ENCODE assay signal across 11 cellular contexts in the genomic region with DNA sequence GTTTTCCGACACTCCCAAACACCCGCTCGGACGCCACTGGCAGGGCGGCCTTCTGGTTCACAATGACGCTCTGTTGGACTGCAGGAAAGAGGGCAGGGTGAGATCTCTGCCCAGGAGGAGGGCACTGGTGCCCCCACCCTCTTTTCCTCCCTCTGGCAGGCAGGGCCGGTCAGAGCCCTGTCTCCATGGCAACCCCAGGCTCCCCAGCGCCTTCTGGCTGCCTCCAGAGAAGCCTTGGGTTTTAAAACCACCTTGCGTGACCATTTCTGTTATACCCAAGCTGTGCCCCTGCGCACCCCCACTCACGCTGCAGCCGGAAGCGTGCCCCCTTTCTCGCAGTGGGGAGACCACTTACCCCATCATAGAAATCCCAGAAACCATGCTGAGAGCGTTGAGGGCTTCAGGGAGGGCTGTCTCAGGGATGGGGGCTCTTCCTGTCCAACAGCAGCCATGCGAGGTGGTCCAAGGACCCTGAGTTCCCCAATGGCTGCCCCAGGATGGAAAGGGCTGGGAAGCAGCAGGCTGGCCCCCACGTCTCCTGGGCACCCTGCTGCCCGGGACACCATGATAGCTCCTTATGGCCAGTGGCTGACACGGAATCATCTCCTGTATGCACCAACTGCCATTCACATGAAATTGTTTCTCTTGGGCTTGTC.
DNase-seq lines count a peak whose midpoint lies in the region; ATAC-seq and TF ChIP-seq lines count a peak whose summit lies in the region.
"Had no signal": no experiment of that assay in that cellular context is flagged by ENCODE, and none has a peak within 500 bp of the region (broad histone marks: within the 10 kb centered on the region; RNA-seq: fewer than 3 reads in every experiment).

No MANE protein-coding gene starts in this region.

- in situ Hi-C loops in GM13976 (cut with MboI; ENCODE audit: low sequenced_read_pairs, unreplicated experiment) = loop anchor here (10.0 kb wide), 1 partner anchor 479 kb away; no protein-coding TSS in a partner anchor

- no peak for ATAC-seq in GM18873 (IDR thresholded peaks at IDR 0.05; ENCODE audit: low FRiP score, unreplicated experiment)

- no peaks in the 10 kb centered on the region for H3K36me3 ChIP-seq in HEK293 (ENCODE audit: control insufficient read depth in 2 of 2, insufficient read depth in 1 of 2, low read length in 2 of 2)

- POLR2A ChIA-PET in HEK293 (lab: Yijun Ruan, JAX) = no interaction called here

- H3K9me3 ChIP-seq in HEK293 (ENCODE audit: control insufficient read depth, insufficient read depth, low read depth, low read length) = no peaks in the 10 kb centered on the region

- H3K4me3 ChIP-seq in HEK293 (ENCODE audit: low read depth, low read length) = no peak overlapping the region

- CTCF ChIA-PET in HEK293 (lab: Yijun Ruan, JAX) = interaction anchor here (0.6 to 23.4 kb wide), 9 partner anchors 10 to 496 kb away, joined by 3 to 507 read pairs (median 6); a partner anchor contains a TSS

- H3K27ac ChIP-seq in HEK293 (ENCODE audit: extremely low read depth, low read depth, low read length) = no peak overlapping the region

- DNase-seq in NCI-H69 (lab: John Stamatoyannopoulos, UW) (peak; percentile 94), hippocampal formation (lab: John Stamatoyannopoulos, UW) (peak; percentile 81 to 92), retina (peak; percentile 85), GM13976 (ENCODE audit: low spot score) (no peak), T1000 (lab: John Stamatoyannopoulos, UW) (no peak)
- DNase-seq: DMS153; effector memory CD4-positive, alpha-beta T cell; HFFc6; small intestine had no signal

- no peak for TF ChIP-seq CTCF in HEK293 (tag by site-specific recombination; IDR thresholded peaks at IDR 0.05)
- no peak for TF ChIP-seq CTCF in GM13976 (IDR thresholded peaks at IDR 0.05; ENCODE audit: borderline replicate concordance, control extremely low read depth, extremely low read depth, insufficient read depth, missing control alignments)

- H3K4me1 ChIP-seq in HEK293 (ENCODE audit: control insufficient read depth, insufficient read depth, low read length) = no peaks in the 10 kb centered on the region; the same call in 1 of the 2 replicates

TF ChIP-seq in HEK293, 187 proteins besides CTCF, POLR2A, EP300 and RAD21:
- TF ChIP-seq ZSCAN23 (tag by site-specific recombination; IDR thresholded peaks at IDR 0.05) (no peak), ZNF433 (tag by site-specific recombination; IDR thresholded peaks at IDR 0.05; ENCODE audit: low read depth) (no peak), ZNF146 (tag by site-specific recombination; IDR thresholded peaks at IDR 0.05) (no peak), OVOL3 (tag by site-specific recombination; IDR thresholded peaks at IDR 0.05) (no peak), PRDM1 (tag by site-specific recombination; IDR thresholded peaks at IDR 0.05) (no peak), ZNF335 (tag by site-specific recombination; conservative IDR thresholded peaks at IDR 0.05) (peak; percentile 77), ZNF157 (tag by site-specific recombination; IDR thresholded peaks at IDR 0.05) (no peak), SP3 (tag by site-specific recombination; IDR thresholded peaks at IDR 0.05) (no peak)
- TF ChIP-seq, protein P1, sequence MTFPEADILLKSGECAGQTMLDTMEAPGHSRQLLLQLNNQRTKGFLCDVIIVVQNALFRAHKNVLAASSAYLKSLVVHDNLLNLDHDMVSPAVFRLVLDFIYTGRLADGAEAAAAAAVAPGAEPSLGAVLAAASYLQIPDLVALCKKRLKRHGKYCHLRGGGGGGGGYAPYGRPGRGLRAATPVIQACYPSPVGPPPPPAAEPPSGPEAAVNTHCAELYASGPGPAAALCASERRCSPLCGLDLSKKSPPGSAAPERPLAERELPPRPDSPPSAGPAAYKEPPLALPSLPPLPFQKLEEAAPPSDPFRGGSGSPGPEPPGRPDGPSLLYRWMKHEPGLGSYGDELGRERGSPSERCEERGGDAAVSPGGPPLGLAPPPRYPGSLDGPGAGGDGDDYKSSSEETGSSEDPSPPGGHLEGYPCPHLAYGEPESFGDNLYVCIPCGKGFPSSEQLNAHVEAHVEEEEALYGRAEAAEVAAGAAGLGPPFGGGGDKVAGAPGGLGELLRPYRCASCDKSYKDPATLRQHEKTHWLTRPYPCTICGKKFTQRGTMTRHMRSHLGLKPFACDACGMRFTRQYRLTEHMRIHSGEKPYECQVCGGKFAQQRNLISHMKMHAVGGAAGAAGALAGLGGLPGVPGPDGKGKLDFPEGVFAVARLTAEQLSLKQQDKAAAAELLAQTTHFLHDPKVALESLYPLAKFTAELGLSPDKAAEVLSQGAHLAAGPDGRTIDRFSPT (tag by site-specific recombination; IDR thresholded peaks at IDR 0.05) = peak; percentile 22; the same call in 1 of the 2 replicates
- TF ChIP-seq, protein P2, sequence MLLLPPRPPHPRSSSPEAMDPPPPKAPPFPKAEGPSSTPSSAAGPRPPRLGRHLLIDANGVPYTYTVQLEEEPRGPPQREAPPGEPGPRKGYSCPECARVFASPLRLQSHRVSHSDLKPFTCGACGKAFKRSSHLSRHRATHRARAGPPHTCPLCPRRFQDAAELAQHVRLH (tag by site-specific recombination; IDR thresholded peaks at IDR 0.05) = no peak
- TF ChIP-seq, protein P3, sequence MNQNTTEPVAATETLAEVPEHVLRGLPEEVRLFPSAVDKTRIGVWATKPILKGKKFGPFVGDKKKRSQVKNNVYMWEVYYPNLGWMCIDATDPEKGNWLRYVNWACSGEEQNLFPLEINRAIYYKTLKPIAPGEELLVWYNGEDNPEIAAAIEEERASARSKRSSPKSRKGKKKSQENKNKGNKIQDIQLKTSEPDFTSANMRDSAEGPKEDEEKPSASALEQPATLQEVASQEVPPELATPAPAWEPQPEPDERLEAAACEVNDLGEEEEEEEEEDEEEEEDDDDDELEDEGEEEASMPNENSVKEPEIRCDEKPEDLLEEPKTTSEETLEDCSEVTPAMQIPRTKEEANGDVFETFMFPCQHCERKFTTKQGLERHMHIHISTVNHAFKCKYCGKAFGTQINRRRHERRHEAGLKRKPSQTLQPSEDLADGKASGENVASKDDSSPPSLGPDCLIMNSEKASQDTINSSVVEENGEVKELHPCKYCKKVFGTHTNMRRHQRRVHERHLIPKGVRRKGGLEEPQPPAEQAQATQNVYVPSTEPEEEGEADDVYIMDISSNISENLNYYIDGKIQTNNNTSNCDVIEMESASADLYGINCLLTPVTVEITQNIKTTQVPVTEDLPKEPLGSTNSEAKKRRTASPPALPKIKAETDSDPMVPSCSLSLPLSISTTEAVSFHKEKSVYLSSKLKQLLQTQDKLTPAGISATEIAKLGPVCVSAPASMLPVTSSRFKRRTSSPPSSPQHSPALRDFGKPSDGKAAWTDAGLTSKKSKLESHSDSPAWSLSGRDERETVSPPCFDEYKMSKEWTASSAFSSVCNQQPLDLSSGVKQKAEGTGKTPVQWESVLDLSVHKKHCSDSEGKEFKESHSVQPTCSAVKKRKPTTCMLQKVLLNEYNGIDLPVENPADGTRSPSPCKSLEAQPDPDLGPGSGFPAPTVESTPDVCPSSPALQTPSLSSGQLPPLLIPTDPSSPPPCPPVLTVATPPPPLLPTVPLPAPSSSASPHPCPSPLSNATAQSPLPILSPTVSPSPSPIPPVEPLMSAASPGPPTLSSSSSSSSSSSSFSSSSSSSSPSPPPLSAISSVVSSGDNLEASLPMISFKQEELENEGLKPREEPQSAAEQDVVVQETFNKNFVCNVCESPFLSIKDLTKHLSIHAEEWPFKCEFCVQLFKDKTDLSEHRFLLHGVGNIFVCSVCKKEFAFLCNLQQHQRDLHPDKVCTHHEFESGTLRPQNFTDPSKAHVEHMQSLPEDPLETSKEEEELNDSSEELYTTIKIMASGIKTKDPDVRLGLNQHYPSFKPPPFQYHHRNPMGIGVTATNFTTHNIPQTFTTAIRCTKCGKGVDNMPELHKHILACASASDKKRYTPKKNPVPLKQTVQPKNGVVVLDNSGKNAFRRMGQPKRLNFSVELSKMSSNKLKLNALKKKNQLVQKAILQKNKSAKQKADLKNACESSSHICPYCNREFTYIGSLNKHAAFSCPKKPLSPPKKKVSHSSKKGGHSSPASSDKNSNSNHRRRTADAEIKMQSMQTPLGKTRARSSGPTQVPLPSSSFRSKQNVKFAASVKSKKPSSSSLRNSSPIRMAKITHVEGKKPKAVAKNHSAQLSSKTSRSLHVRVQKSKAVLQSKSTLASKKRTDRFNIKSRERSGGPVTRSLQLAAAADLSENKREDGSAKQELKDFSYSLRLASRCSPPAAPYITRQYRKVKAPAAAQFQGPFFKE (tag by site-specific recombination; IDR thresholded peaks at IDR 0.05; ENCODE audit: borderline replicate concordance) = no peak

Comparison
In these comparisons a context has a peak if more than half of its experiments do, and no peak if none do; other contexts are left out.
1. DNase-seq: peak in NCI-H69 (single experiment), hippocampal formation (2 of 2) and retina (single experiment); none in GM13976 (single experiment) and T1000 (single experiment).